Comparison of ENCODE assay signal across 37 cellular contexts in genomic region chr1:207421078-207421477, GRCh38. TPM values are rescaled to one million over a fixed set of nuclear protein-coding genes. Genes with fewer than 3 reads are reported as not detected.
"Had no signal": no experiment of that assay in that cellular context is flagged by ENCODE, and none has a peak within 500 bp of the region (broad histone marks: within the 10 kb centered on the region; RNA-seq: fewer than 3 reads in every experiment).

No MANE protein-coding gene starts in this region.

- H3K4me3 ChIP-seq: MG63 had no signal

- H3K9me3 ChIP-seq: MG63 had no signal

- DNase-seq: Karpas-422, Kasumi-1, MG63, MM.1S, MV-4-11, NCI-H1048, NCI-H1092, NCI-H1092 treated with DMSO at 0.1 percent for 48 hours, NCI-H1105, NCI-H1105 treated with DMSO at 0.1 percent for 48 hours, NCI-H1417, NCI-H1417 treated with DMSO at 0.1 percent for 48 hours, NCI-H1436, NCI-H1436 treated with DMSO at 0.1 percent for 48 hours, NCI-H146, NCI-H1694, NCI-H1694 treated with DMSO at 0.1 percent for 48 hours, NCI-H187, NCI-H187 treated with DMSO at 0.1 percent for 48 hours, NCI-H1930, NCI-H2029, NCI-H2029 treated with DMSO at 0.1 percent for 48 hours, NCI-H2081, NCI-H2081 treated with DMSO at 0.1 percent for 48 hours, NCI-H2107, NCI-H2171, NCI-H2171 treated with DMSO at 0.1 percent for 48 hours, NCI-H2227 treated with DMSO at 0.1 percent for 48 hours, NCI-H226, NCI-H345, NCI-H446, NCI-H446 treated with DMSO at 0.1 percent for 48 hours, NCI-H510A, NCI-H510A treated with DMSO at 0.1 percent for 48 hours had no signal

- H3K36me3 ChIP-seq: MG63 had no signal

RNA-seq across cellular contexts. Expression of gene CR2, which starts 33.0 kb away (rescaled TPM):
- total RNA-seq: LHCN-M2, M059J, MCF 10A had no signal
